In the genomic region with DNA sequence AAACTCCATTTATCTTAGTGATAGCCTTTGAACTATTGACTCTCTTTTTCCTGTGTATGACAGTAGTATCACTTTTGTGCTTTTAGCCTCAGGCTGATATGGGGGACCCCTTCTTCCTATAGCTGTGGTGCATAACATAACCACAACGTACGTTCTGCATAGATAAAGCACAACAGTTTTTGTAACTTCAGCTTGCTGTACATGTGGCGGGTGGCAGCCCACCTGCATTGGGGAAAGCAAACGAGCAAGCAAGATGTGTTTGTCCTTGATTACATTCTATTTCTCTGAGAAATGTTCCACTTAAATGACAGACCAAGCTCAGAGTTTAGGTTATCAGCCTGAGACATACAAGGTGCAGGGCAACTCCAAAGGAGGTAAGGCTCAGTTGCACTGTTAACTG, we compare ENCODE assay signal across 1 cellular context.
TF ChIP-seq lines count a peak whose summit lies in the region.

No MANE protein-coding gene starts in this region.

TF ChIP-seq in K562, 482 proteins besides CTCF, POLR2A, EP300 and RAD21 (continued from another document and continues in another):
- TF ChIP-seq, protein P1, sequence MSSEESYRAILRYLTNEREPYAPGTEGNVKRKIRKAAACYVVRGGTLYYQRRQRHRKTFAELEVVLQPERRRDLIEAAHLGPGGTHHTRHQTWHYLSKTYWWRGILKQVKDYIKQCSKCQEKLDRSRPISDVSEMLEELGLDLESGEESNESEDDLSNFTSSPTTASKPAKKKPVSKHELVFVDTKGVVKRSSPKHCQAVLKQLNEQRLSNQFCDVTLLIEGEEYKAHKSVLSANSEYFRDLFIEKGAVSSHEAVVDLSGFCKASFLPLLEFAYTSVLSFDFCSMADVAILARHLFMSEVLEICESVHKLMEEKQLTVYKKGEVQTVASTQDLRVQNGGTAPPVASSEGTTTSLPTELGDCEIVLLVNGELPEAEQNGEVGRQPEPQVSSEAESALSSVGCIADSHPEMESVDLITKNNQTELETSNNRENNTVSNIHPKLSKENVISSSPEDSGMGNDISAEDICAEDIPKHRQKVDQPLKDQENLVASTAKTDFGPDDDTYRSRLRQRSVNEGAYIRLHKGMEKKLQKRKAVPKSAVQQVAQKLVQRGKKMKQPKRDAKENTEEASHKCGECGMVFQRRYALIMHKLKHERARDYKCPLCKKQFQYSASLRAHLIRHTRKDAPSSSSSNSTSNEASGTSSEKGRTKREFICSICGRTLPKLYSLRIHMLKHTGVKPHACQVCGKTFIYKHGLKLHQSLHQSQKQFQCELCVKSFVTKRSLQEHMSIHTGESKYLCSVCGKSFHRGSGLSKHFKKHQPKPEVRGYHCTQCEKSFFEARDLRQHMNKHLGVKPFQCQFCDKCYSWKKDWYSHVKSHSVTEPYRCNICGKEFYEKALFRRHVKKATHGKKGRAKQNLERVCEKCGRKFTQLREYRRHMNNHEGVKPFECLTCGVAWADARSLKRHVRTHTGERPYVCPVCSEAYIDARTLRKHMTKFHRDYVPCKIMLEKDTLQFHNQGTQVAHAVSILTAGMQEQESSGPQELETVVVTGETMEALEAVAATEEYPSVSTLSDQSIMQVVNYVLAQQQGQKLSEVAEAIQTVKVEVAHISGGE (CRISPR knock-in tag; IDR thresholded peaks at IDR 0.05): no peak
- TF ChIP-seq, protein P2, sequence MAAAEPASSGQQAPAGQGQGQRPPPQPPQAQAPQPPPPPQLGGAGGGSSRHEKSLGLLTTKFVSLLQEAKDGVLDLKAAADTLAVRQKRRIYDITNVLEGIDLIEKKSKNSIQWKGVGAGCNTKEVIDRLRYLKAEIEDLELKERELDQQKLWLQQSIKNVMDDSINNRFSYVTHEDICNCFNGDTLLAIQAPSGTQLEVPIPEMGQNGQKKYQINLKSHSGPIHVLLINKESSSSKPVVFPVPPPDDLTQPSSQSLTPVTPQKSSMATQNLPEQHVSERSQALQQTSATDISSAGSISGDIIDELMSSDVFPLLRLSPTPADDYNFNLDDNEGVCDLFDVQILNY (CRISPR knock-in tag; IDR thresholded peaks at IDR 0.05): no peak
- TF ChIP-seq HNRNPLL (IDR thresholded peaks at IDR 0.05; ENCODE audit: low read depth, low read length, poor library complexity, severe bottlenecking) (no peak), CBFA2T3 (IDR thresholded peaks at IDR 0.05) (peak; percentile 98), TGIF2 (CRISPR knock-in tag; IDR thresholded peaks at IDR 0.05) (no peak), POLR3G (IDR thresholded peaks at IDR 0.05; ENCODE audit: extremely low read depth, insufficient read length, insufficient replicate concordance) (no peak), TCF3 (CRISPR knock-in tag; IDR thresholded peaks at IDR 0.05) (peak; percentile 97), CEBPB (tag; IDR thresholded peaks at IDR 0.05) (no peak), PCBP2 (IDR thresholded peaks at IDR 0.05; ENCODE audit: low read depth, low read length, poor library complexity, severe bottlenecking) (no peak), EGR1 (conservative IDR thresholded peaks at IDR 0.05) (no peak), ZNF197 (CRISPR knock-in tag; IDR thresholded peaks at IDR 0.05; ENCODE audit: low read depth) (no peak), MAFG (tag; conservative IDR thresholded peaks at IDR 0.05) (no peak), ZFP30 (CRISPR knock-in tag; IDR thresholded peaks at IDR 0.05; ENCODE audit: borderline replicate concordance) (no peak), CREM (IDR thresholded peaks at IDR 0.05; ENCODE audit: low read depth) (peak; percentile 23; the same call in 1 of the 2 replicates), LEF1 (IDR thresholded peaks at IDR 0.05) (peak; percentile 47; the same call in 1 of the 2 replicates), ZNF212 (CRISPR knock-in tag; IDR thresholded peaks at IDR 0.05) (no peak), MTA1 (IDR thresholded peaks at IDR 0.05; ENCODE audit: borderline replicate concordance) (0 out of 2 replicates have a peak, but pooled peaks have one; percentile 19), ARID1B (IDR thresholded peaks at IDR 0.05) (peak; percentile 94), TRIM24 (IDR thresholded peaks at IDR 0.05) (peak; percentile 86 to 92), SREBF1 (IDR thresholded peaks at IDR 0.05; ENCODE audit: borderline replicate concordance, low read depth, low read length) (no peak), MCM7 (IDR thresholded peaks at IDR 0.05) (no peak), BRD9 (IDR thresholded peaks at IDR 0.05; ENCODE audit: low read depth, partially characterized antibody) (no peak), TRIM28 (IDR thresholded peaks at IDR 0.05) (no peak), SMARCA5 (IDR thresholded peaks at IDR 0.05) (no peak), ZNF143 (CRISPR knock-in tag; IDR thresholded peaks at IDR 0.05) (no peak), TOE1 (IDR thresholded peaks at IDR 0.05; ENCODE audit: borderline replicate concordance) (0 out of 2 replicates have a peak, but pooled peaks have one; percentile 20), TOE1 (CRISPR knock-in tag; IDR thresholded peaks at IDR 0.05; ENCODE audit: borderline replicate concordance, low read depth) (no peak)
- TF ChIP-seq, protein P3, sequence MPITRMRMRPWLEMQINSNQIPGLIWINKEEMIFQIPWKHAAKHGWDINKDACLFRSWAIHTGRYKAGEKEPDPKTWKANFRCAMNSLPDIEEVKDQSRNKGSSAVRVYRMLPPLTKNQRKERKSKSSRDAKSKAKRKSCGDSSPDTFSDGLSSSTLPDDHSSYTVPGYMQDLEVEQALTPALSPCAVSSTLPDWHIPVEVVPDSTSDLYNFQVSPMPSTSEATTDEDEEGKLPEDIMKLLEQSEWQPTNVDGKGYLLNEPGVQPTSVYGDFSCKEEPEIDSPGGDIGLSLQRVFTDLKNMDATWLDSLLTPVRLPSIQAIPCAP (CRISPR knock-in tag; IDR thresholded peaks at IDR 0.05; ENCODE audit: borderline replicate concordance): no peak
- TF ChIP-seq, protein P4, sequence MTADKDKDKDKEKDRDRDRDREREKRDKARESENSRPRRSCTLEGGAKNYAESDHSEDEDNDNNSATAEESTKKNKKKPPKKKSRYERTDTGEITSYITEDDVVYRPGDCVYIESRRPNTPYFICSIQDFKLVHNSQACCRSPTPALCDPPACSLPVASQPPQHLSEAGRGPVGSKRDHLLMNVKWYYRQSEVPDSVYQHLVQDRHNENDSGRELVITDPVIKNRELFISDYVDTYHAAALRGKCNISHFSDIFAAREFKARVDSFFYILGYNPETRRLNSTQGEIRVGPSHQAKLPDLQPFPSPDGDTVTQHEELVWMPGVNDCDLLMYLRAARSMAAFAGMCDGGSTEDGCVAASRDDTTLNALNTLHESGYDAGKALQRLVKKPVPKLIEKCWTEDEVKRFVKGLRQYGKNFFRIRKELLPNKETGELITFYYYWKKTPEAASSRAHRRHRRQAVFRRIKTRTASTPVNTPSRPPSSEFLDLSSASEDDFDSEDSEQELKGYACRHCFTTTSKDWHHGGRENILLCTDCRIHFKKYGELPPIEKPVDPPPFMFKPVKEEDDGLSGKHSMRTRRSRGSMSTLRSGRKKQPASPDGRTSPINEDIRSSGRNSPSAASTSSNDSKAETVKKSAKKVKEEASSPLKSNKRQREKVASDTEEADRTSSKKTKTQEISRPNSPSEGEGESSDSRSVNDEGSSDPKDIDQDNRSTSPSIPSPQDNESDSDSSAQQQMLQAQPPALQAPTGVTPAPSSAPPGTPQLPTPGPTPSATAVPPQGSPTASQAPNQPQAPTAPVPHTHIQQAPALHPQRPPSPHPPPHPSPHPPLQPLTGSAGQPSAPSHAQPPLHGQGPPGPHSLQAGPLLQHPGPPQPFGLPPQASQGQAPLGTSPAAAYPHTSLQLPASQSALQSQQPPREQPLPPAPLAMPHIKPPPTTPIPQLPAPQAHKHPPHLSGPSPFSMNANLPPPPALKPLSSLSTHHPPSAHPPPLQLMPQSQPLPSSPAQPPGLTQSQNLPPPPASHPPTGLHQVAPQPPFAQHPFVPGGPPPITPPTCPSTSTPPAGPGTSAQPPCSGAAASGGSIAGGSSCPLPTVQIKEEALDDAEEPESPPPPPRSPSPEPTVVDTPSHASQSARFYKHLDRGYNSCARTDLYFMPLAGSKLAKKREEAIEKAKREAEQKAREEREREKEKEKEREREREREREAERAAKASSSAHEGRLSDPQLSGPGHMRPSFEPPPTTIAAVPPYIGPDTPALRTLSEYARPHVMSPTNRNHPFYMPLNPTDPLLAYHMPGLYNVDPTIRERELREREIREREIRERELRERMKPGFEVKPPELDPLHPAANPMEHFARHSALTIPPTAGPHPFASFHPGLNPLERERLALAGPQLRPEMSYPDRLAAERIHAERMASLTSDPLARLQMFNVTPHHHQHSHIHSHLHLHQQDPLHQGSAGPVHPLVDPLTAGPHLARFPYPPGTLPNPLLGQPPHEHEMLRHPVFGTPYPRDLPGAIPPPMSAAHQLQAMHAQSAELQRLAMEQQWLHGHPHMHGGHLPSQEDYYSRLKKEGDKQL (CRISPR knock-in tag; IDR thresholded peaks at IDR 0.05; ENCODE audit: borderline replicate concordance): no peak
- TF ChIP-seq, protein P5, sequence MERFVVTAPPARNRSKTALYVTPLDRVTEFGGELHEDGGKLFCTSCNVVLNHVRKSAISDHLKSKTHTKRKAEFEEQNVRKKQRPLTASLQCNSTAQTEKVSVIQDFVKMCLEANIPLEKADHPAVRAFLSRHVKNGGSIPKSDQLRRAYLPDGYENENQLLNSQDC (CRISPR knock-in tag; IDR thresholded peaks at IDR 0.05): no peak
- TF ChIP-seq, protein P6, sequence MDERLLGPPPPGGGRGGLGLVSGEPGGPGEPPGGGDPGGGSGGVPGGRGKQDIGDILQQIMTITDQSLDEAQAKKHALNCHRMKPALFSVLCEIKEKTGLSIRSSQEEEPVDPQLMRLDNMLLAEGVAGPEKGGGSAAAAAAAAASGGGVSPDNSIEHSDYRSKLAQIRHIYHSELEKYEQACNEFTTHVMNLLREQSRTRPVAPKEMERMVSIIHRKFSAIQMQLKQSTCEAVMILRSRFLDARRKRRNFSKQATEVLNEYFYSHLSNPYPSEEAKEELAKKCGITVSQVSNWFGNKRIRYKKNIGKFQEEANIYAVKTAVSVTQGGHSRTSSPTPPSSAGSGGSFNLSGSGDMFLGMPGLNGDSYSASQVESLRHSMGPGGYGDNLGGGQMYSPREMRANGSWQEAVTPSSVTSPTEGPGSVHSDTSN (CRISPR knock-in tag; IDR thresholded peaks at IDR 0.05; ENCODE audit: low read depth): no peak
- TF ChIP-seq, protein P6 (tag; conservative IDR thresholded peaks at IDR 0.05; ENCODE audit: low read depth): no peak
- TF ChIP-seq, protein P7, sequence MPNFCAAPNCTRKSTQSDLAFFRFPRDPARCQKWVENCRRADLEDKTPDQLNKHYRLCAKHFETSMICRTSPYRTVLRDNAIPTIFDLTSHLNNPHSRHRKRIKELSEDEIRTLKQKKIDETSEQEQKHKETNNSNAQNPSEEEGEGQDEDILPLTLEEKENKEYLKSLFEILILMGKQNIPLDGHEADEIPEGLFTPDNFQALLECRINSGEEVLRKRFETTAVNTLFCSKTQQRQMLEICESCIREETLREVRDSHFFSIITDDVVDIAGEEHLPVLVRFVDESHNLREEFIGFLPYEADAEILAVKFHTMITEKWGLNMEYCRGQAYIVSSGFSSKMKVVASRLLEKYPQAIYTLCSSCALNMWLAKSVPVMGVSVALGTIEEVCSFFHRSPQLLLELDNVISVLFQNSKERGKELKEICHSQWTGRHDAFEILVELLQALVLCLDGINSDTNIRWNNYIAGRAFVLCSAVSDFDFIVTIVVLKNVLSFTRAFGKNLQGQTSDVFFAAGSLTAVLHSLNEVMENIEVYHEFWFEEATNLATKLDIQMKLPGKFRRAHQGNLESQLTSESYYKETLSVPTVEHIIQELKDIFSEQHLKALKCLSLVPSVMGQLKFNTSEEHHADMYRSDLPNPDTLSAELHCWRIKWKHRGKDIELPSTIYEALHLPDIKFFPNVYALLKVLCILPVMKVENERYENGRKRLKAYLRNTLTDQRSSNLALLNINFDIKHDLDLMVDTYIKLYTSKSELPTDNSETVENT (CRISPR knock-in tag; IDR thresholded peaks at IDR 0.05): no peak
- TF ChIP-seq, protein P8, sequence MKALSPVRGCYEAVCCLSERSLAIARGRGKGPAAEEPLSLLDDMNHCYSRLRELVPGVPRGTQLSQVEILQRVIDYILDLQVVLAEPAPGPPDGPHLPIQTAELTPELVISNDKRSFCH (CRISPR knock-in tag; IDR thresholded peaks at IDR 0.05): no peak
- TF ChIP-seq, protein P8 (tag; IDR thresholded peaks at IDR 0.05): 0 out of 2 replicates have a peak, but pooled peaks have one; percentile 23
- TF ChIP-seq, protein P9, sequence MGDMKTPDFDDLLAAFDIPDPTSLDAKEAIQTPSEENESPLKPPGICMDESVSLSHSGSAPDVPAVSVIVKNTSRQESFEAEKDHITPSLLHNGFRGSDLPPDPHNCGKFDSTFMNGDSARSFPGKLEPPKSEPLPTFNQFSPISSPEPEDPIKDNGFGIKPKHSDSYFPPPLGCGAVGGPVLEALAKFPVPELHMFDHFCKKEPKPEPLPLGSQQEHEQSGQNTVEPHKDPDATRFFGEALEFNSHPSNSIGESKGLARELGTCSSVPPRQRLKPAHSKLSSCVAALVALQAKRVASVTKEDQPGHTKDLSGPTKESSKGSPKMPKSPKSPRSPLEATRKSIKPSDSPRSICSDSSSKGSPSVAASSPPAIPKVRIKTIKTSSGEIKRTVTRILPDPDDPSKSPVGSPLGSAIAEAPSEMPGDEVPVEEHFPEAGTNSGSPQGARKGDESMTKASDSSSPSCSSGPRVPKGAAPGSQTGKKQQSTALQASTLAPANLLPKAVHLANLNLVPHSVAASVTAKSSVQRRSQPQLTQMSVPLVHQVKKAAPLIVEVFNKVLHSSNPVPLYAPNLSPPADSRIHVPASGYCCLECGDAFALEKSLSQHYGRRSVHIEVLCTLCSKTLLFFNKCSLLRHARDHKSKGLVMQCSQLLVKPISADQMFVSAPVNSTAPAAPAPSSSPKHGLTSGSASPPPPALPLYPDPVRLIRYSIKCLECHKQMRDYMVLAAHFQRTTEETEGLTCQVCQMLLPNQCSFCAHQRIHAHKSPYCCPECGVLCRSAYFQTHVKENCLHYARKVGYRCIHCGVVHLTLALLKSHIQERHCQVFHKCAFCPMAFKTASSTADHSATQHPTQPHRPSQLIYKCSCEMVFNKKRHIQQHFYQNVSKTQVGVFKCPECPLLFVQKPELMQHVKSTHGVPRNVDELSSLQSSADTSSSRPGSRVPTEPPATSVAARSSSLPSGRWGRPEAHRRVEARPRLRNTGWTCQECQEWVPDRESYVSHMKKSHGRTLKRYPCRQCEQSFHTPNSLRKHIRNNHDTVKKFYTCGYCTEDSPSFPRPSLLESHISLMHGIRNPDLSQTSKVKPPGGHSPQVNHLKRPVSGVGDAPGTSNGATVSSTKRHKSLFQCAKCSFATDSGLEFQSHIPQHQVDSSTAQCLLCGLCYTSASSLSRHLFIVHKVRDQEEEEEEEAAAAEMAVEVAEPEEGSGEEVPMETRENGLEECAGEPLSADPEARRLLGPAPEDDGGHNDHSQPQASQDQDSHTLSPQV (IDR thresholded peaks at IDR 0.05): no peak
